11 cellular contexts compared by ENCODE assay signal in the genomic region with DNA sequence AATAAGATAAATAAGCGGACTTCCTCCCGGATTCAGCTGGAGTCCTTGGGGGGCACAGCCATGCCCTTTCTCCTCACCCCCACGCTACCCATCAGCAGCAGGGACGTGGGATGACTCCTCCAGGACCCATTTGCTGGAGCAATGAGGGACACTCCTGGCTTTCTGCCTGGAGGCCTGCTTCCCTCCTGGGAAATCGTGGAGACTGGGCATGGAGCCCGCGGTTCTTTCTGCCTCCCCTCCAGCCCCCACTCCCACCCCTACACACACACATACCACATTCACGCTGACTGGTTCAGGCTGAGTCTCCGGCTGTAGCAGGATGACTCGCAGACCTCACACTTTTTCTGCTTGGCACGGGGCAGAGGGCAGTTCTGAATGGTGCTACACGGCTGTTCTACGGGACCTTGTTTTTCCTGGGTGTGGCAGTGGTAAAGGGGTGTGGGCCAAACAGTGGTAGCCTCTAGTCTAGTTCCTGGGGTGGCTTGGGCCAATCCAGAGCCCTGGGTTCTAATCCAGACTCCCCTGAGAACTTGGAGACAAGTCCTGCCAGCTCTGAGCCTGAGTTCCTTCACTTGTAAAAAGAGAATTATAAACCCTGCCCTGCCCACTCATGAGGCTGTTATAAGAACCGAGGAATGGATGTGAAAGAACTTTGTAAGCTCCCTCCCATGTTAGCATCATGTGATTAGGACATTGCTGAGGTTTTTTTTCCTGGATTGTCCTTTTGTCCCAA.
DNase-seq lines count a peak whose midpoint lies in the region; ATAC-seq, FAIRE-seq and TF ChIP-seq lines count a peak whose summit lies in the region.
"Had no signal": no experiment of that assay in that cellular context is flagged by ENCODE, and none has a peak within 500 bp of the region (broad histone marks: within the 10 kb centered on the region; RNA-seq: fewer than 3 reads in every experiment).

No MANE protein-coding gene starts in this region.

- H3K27me3 ChIP-seq in endothelial cell of umbilical vein (ENCODE audit: control insufficient read depth in 2 of 2, insufficient read depth in 2 of 2, low read length in 2 of 2): peaks cover 15 to 29% of the 10 kb centered on the region in 2 experiments

- CTCF ChIA-PET in endothelial cell of umbilical vein (lab: Charles Lee): interaction anchor here (0.8 to 1.2 kb wide), 2 partner anchors 79 to 486 kb away, joined by 3 read pairs; no protein-coding TSS in a partner anchor

- peak overlapping the region; percentile 53 for H3K27ac ChIP-seq in endothelial cell of umbilical vein (ENCODE audit: insufficient read depth, low read depth, low read length)
- peak overlapping the region; percentile 62 for H3K27ac ChIP-seq in mesodermal cell (ENCODE audit: low read depth, low read length, severe bottlenecking)

- peak overlapping the region; percentile 20 for H2AFZ ChIP-seq in endothelial cell of umbilical vein (ENCODE audit: low read depth, low read length)

- BruUV-seq in endothelial cell of umbilical vein (replicated peaks; lab: Mats Ljungman, UMichigan): no TSS peak

- peak overlapping the region; percentile 65 for H3K4me2 ChIP-seq in endothelial cell of umbilical vein (ENCODE audit: insufficient read depth, low read length)

- FAIRE-seq in endothelial cell of umbilical vein (lab: Jason Lieb, UNC): peak; percentile 99

- no peaks in the 10 kb centered on the region for H3K9me1 ChIP-seq in endothelial cell of umbilical vein (replicated peaks; ENCODE audit: control insufficient read depth, extremely low read depth, insufficient read depth, low read length)

- peak; percentile 47 for TF ChIP-seq POLR2A in endothelial cell of umbilical vein (IDR thresholded peaks at IDR 0.05; ENCODE audit: low read depth, low read length)

- peaks cover 18% of the 10 kb centered on the region for H3K4me1 ChIP-seq in endothelial cell of umbilical vein (ENCODE audit: control insufficient read depth, extremely low read depth, insufficient read depth, low read length)
- H3K4me1 ChIP-seq in mesodermal cell (ENCODE audit: control insufficient read depth, insufficient read depth, low read length, poor library complexity, severe bottlenecking): no peaks in the 10 kb centered on the region

- POLR2A ChIA-PET in endothelial cell of umbilical vein (lab: Charles Lee): interaction anchor here (0.6 kb wide), 1 partner anchor 13 kb away, joined by 3 read pairs; no protein-coding TSS in a partner anchor

- H3K9ac ChIP-seq in endothelial cell of umbilical vein (replicated peaks; ENCODE audit: extremely low read depth, insufficient read depth, low read length): peak overlapping the region; percentile 22

- DNase-seq in AG09309 (ENCODE audit: low read depth): peak; percentile 35
- DNase-seq in NCI-H1694 treated with DMSO at 0.1 percent for 48 hours (lab: John Stamatoyannopoulos, UW): peak; percentile 30
- DNase-seq in endothelial cell of umbilical vein (ENCODE audit: low read depth, low spot score): peak; percentile 99
- no peak for DNase-seq in 8988T
- no peak for DNase-seq in activated naive CD8-positive, alpha-beta T cell treated with anti-CD3 and anti-CD28 coated beads, Interleukin-2, amount 50 U/mL, for 24 hours
- no peak for DNase-seq in AG08396 (ENCODE audit: low spot score)
- DNase-seq: activated CD4-positive, alpha-beta T cell treated with anti-CD3 and anti-CD28 coated beads, Interleukin-2, amount 50 U/mL, for 4 hours; naive B cell had no signal

- intact Hi-C loops in endothelial cell of umbilical vein (cut with micrococcal nuclease): loop anchor here (5.0 kb wide), 3 partner anchors 59 to 701 kb away; no protein-coding TSS in a partner anchor

- no peaks in the 10 kb centered on the region for H3K36me3 Mint-ChIP-seq in activated naive CD8-positive, alpha-beta T cell treated with anti-CD3 and anti-CD28 coated beads, Interleukin-2, amount 50 U/mL, for 24 hours (ENCODE audit: low read depth)
- H3K36me3 Mint-ChIP-seq: IgD-negative memory B cell had no signal

- H3K9me3 ChIP-seq in endothelial cell of umbilical vein (replicated peaks; ENCODE audit: control insufficient read depth, insufficient read depth, low read length) (no peaks in the 10 kb centered on the region), mesodermal cell (ENCODE audit: control insufficient read depth, low read length) (no peaks in the 10 kb centered on the region)

- H3K36me3 ChIP-seq in endothelial cell of umbilical vein (ENCODE audit: control insufficient read depth in 2 of 2, extremely low read depth in 1 of 2, insufficient read depth in 2 of 2, low read length in 2 of 2): no peaks in the 10 kb centered on the region
- no peaks in the 10 kb centered on the region for H3K36me3 ChIP-seq in mesodermal cell (ENCODE audit: control insufficient read depth, insufficient read depth, low read length)

- ATAC-seq in activated naive CD8-positive, alpha-beta T cell treated with anti-CD3 and anti-CD28 coated beads, Interleukin-2, amount 50 U/mL, for 24 hours: no peak
- ATAC-seq in HG02763 (IDR thresholded peaks at IDR 0.05; ENCODE audit: unreplicated experiment): no peak

- H3K4me3 Mint-ChIP-seq in activated naive CD8-positive, alpha-beta T cell treated with anti-CD3 and anti-CD28 coated beads, Interleukin-2, amount 50 U/mL, for 24 hours: no peak overlapping the region
- H3K4me3 Mint-ChIP-seq: naive B cell had no signal

- H3K27ac Mint-ChIP-seq in activated naive CD8-positive, alpha-beta T cell treated with anti-CD3 and anti-CD28 coated beads, Interleukin-2, amount 50 U/mL, for 24 hours: no peak overlapping the region
- H3K27ac Mint-ChIP-seq: IgD-negative memory B cell, naive B cell had no signal

- H3K27me3 Mint-ChIP-seq in activated naive CD8-positive, alpha-beta T cell treated with anti-CD3 and anti-CD28 coated beads, Interleukin-2, amount 50 U/mL, for 24 hours: peaks cover 69% of the 10 kb centered on the region

- H4K20me1 ChIP-seq in endothelial cell of umbilical vein (replicated peaks; ENCODE audit: control insufficient read depth, extremely low read depth, insufficient read depth, low read length): no peaks in the 10 kb centered on the region

- H3K4me3 ChIP-seq in AG09309 (ENCODE audit: control insufficient read depth, low read depth, low read length): no peak overlapping the region
- H3K4me3 ChIP-seq in endothelial cell of umbilical vein (replicated peaks in 1 of 3; ENCODE audit: insufficient read depth in 1 of 3, low read depth in 1 of 3, low read length in 3 of 3): no peak overlapping the region
- H3K4me3 ChIP-seq in mesodermal cell (ENCODE audit: extremely low read depth, insufficient read depth, low read length, poor library complexity, severe bottlenecking): no peak overlapping the region

- no peaks in the 10 kb centered on the region for H3K9me3 Mint-ChIP-seq in activated naive CD8-positive, alpha-beta T cell treated with anti-CD3 and anti-CD28 coated beads, Interleukin-2, amount 50 U/mL, for 24 hours

- TF ChIP-seq CTCF in AG09309 (IDR thresholded peaks at IDR 0.05; ENCODE audit: control insufficient read depth, insufficient read depth, low read depth, low read length, missing control alignments): no peak
- TF ChIP-seq CTCF in endothelial cell of umbilical vein (IDR thresholded peaks at IDR 0.05; ENCODE audit: extremely low read depth in 1 of 2, insufficient read depth in 1 of 2, low read depth in 1 of 2, low read length in 2 of 2): no peak

- no peaks in the 10 kb centered on the region for H3K79me2 ChIP-seq in endothelial cell of umbilical vein (ENCODE audit: control insufficient read depth, insufficient read depth, low read length)

- dilution Hi-C loops in endothelial cell of umbilical vein (cut with MboI; ENCODE audit: extremely low pct_ligation_motif_present, low sequenced_read_pairs): no loop called here

- 45 to 47% methylated on average over 8 to 13 of the region's 14 CpGs for WGBS in mesodermal cell (ENCODE audit: insufficient coverage in 2 of 2), 2 experiments

- no peaks in the 10 kb centered on the region for H3K4me1 Mint-ChIP-seq in activated naive CD8-positive, alpha-beta T cell treated with anti-CD3 and anti-CD28 coated beads, Interleukin-2, amount 50 U/mL, for 24 hours
- H3K4me1 Mint-ChIP-seq: IgD-negative memory B cell had no signal

TF ChIP-seq in endothelial cell of umbilical vein, 7 proteins besides CTCF, POLR2A, EP300 and RAD21:
- peak; percentile 33 for TF ChIP-seq JUN (IDR thresholded peaks at IDR 0.05; ENCODE audit: borderline replicate concordance, insufficient read depth, insufficient read length, low read depth)
- TF ChIP-seq MYC (IDR thresholded peaks at IDR 0.05; ENCODE audit: low read depth, low read length): no peak
- TF ChIP-seq GATA2 (IDR thresholded peaks at IDR 0.05; ENCODE audit: insufficient read depth, insufficient read length, low read depth, low read length): peak; percentile 84
- TF ChIP-seq POLR2AphosphoS5 (IDR thresholded peaks at IDR 0.05; ENCODE audit: insufficient read depth, low read depth, low read length): peak; percentile 84
- TF ChIP-seq MAX (IDR thresholded peaks at IDR 0.05; ENCODE audit: insufficient read depth, insufficient read length): peak; percentile 55
- no peak for TF ChIP-seq EZH2 (IDR thresholded peaks at IDR 0.05; ENCODE audit: borderline replicate concordance, low read depth, low read length, severe bottlenecking)
- TF ChIP-seq FOS (IDR thresholded peaks at IDR 0.05; ENCODE audit: borderline replicate concordance, insufficient read depth, low read length): peak; percentile 68

Comparison
In these comparisons a context has a peak if more than half of its experiments do, and no peak if none do; other contexts are left out.
1. DNase-seq: peak in AG09309 (single experiment), NCI-H1694 treated with DMSO at 0.1 percent for 48 hours (single experiment) and endothelial cell of umbilical vein (single experiment); none in 8988T (single experiment), activated naive CD8-positive, alpha-beta T cell treated with anti-CD3 and anti-CD28 coated beads, Interleukin-2, amount 50 U/mL, for 24 hours (single experiment) and AG08396 (single experiment).